8 cellular contexts compared by ENCODE assay signal in the genomic region with DNA sequence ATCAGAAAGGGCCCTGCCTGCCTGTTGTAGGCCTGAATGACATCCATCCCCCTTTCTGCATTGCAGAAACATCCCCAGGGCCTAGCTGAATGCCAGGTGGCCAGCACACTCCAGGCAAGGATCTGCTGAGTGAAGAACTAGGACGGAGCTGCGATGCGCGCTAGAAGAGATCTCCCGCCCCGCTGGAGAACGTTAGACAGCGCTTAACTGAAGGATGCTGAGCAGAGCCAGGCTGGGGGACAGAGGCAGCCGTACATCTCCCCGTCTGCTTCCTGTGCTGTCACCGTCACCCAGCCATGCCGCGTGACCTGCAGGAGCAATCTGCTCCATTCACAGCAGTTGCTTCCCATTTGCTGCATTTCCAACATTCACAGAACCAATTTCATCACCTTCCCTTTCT.
DNase-seq lines count a peak whose midpoint lies in the region; ATAC-seq lines count a peak whose summit lies in the region.

No MANE protein-coding gene starts in this region.

- peak overlapping the region; percentile 38 for H3K27ac ChIP-seq in skeletal muscle tissue (ENCODE audit: low read depth, low read length)

- peak overlapping the region in 2 of 3 donors; percentile 60 for H3K9ac ChIP-seq in skeletal muscle tissue (ENCODE audit: low read depth in 1 of 3, low read length in 3 of 3)

- H3K9me3 Mint-ChIP-seq in T-cell, result no peaks in the 10 kb centered on the region

- DNase-seq in NCI-H1436 (lab: John Stamatoyannopoulos, UW) (peak; percentile 43), NCI-H1436 treated with DMSO at 0.1 percent for 48 hours (lab: John Stamatoyannopoulos, UW) (no peak), T-cell (peak in 11 of 34 experiments; percentile 14 to 44 (median 33)), head of caudate nucleus (peak in 37 of 42 donors; percentile 40 to 81 (median 64)), HCEC 1CT (no peak)

- no peaks in the 10 kb centered on the region for H3K27me3 Mint-ChIP-seq in T-cell

- peak overlapping the region; percentile 82 to 89 for H3K27ac Mint-ChIP-seq in T-cell

- peaks cover 84 to 98% (median 91%) of the 10 kb centered on the region in 3 donors for H3K4me1 ChIP-seq in skeletal muscle tissue (ENCODE audit: control insufficient read depth in 3 of 3, insufficient read depth in 3 of 3, low read length in 3 of 3)

- H3K9me3 ChIP-seq in skeletal muscle tissue (ENCODE audit: control insufficient read depth in 3 of 3, low read length in 3 of 3), result no peaks in the 10 kb centered on the region

- peaks cover 15% of the 10 kb centered on the region for H3K36me3 Mint-ChIP-seq in T-cell

- H3K36me3 ChIP-seq in skeletal muscle tissue (ENCODE audit: control insufficient read depth in 3 of 3, insufficient read depth in 3 of 3, low read length in 3 of 3), result peaks cover 0 to 6% (median 5%) of the 10 kb centered on the region in 3 donors

- peak; percentile 64 to 75 (median 68) for ATAC-seq in T-cell (replicated peaks in 1 of 4)
- no peak for ATAC-seq in GM18870 (IDR thresholded peaks at IDR 0.05; ENCODE audit: unreplicated experiment)
- ATAC-seq in GM21367 (IDR thresholded peaks at IDR 0.05; ENCODE audit: unreplicated experiment), result no peak

- no peaks in the 10 kb centered on the region for H3K27me3 ChIP-seq in skeletal muscle tissue (ENCODE audit: control insufficient read depth in 3 of 3, insufficient read depth in 3 of 3, low read length in 3 of 3)

- CTCF ChIA-PET in T-cell (lab: Charles Lee), result interaction anchor here (1.1 to 1.9 kb wide), 7 partner anchors 17 to 394 kb away, joined by 3 to 9 read pairs (median 5); no protein-coding TSS in a partner anchor

- H3K4me3 ChIP-seq in skeletal muscle tissue (ENCODE audit: low read length in 3 of 3), result no peak overlapping the region

- intact Hi-C loops in head of caudate nucleus (cut with DNase I), result no loop called here

- peaks cover 73 to 93% (median 83%) of the 10 kb centered on the region in 3 donors for H3K4me1 Mint-ChIP-seq in T-cell

- H3K4me3 Mint-ChIP-seq in T-cell, result peak overlapping the region; percentile 6 to 88 (median 15)

- POLR2A ChIA-PET in T-cell (lab: Charles Lee), result interaction anchor here in 1 of 2 donors (0.6 kb wide), 1 partner anchor 134 kb away, joined by 3 read pairs; no protein-coding TSS in a partner anchor

Comparison
In these comparisons a context has a peak if more than half of its experiments do, and no peak if none do; other contexts are left out.
1. DNase-seq: peak in NCI-H1436 (single experiment) and head of caudate nucleus (37 of 42); none in NCI-H1436 treated with DMSO at 0.1 percent for 48 hours (single experiment) and HCEC 1CT (single experiment).
2. ATAC-seq: peak in T-cell (4 of 4); none in GM18870 (single experiment) and GM21367 (single experiment).